In the genomic region with DNA sequence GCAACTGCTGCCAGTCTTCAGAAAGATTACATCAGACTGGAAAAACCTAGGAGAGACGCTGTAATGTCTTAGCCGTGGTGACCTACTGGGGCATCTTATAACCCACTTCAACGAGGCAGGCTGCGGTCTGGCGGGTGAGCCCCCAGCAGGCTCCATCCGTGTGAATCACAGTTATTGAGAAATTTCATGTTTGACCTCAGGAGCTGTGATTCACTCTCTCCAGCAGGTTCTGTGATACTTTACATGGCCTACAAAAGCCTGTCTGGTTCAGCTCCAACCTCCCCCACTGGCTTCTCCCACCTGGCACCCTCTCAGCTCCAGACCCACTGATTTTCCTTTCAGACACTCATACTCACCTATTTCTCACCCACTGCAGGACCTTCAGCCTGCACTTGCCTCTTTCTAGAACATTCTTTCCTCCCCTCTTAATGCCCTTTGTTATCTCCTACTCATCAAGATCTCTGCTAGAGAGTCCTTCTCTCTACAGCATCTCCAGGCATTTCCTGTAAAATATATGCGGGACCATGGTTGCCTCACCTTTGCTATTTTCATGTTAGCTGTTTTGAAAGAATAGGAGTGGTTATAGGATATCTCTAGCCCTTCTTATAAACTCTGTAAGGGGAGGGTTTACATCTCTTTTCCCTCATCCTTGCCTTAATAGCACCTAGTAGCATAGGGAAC, we compare ENCODE assay signal across 8 cellular contexts.
DNase-seq lines count a peak whose midpoint lies in the region; TF ChIP-seq lines count a peak whose summit lies in the region.
"Had no signal": no experiment of that assay in that cellular context is flagged by ENCODE, and none has a peak within 500 bp of the region (broad histone marks: within the 10 kb centered on the region; RNA-seq: fewer than 3 reads in every experiment).

No MANE protein-coding gene starts in this region.

- no peaks in the 10 kb centered on the region for H3K36me3 ChIP-seq in mesendoderm (ENCODE audit: control insufficient read depth, insufficient read depth, low read length)

- no peak overlapping the region for H3K9ac ChIP-seq in mesendoderm (ENCODE audit: low read length)

- H3K79me1 ChIP-seq in mesendoderm (ENCODE audit: low read length): no peaks in the 10 kb centered on the region

- H2BK5ac ChIP-seq in mesendoderm (ENCODE audit: low read length): no peak overlapping the region

- no peaks in the 10 kb centered on the region for H3K27me3 ChIP-seq in mesendoderm (ENCODE audit: insufficient read depth, low read length, poor library complexity)

- WGBS in mesendoderm (ENCODE audit: extremely low coverage, insufficient coverage, low lambda C conversion rate): no CpG with 5 or more reads among the region's 7 CpGs

- no peak overlapping the region for H3K18ac ChIP-seq in mesendoderm (ENCODE audit: low read length)

- no peak overlapping the region for H2BK15ac ChIP-seq in mesendoderm (replicated peaks; ENCODE audit: low read depth)

- no peak overlapping the region for H2AK5ac ChIP-seq in mesendoderm (ENCODE audit: low read length)

- H3K4me1 ChIP-seq in mesendoderm (ENCODE audit: control insufficient read depth, low read depth, low read length): no peaks in the 10 kb centered on the region

- H3K4me3 ChIP-seq in epithelial cell of esophagus (ENCODE audit: low read length): no peak overlapping the region
- no peak overlapping the region for H3K4me3 ChIP-seq in mesendoderm (ENCODE audit: low read length)

- H4K5ac ChIP-seq in mesendoderm (ENCODE audit: low read length): no peak overlapping the region

- no peak overlapping the region for H3K4ac ChIP-seq in mesendoderm (ENCODE audit: low read depth, low read length)

- no peak overlapping the region for H3K56ac ChIP-seq in mesendoderm (ENCODE audit: low read length)

- H3K23ac ChIP-seq in mesendoderm (ENCODE audit: low read length): no peak overlapping the region

- DNase-seq in H4 (ENCODE audit: low spot score) (peak; percentile 92), RPMI7951 (ENCODE audit: low read depth) (peak; percentile 88), epithelial cell of esophagus (ENCODE audit: low read depth) (peak; percentile 35), mesendoderm (no peak), activated gamma-delta T cell (lab: John Stamatoyannopoulos, UW) (no peak), HuH-7 (ENCODE audit: low spot score) (no peak)
- peak; percentile 11 for DNase-seq in stimulated activated CD4-positive, alpha-beta T cell treated with anti-CD3 and anti-CD28 coated beads, Interleukin-2, amount 100 ng/mL, for 4 hours (ENCODE audit: low read depth)
- DNase-seq: NCI-H524 treated with DMSO at 0.1 percent for 48 hours had no signal

- no peak for TF ChIP-seq CTCF in epithelial cell of esophagus (IDR thresholded peaks at IDR 0.05; ENCODE audit: insufficient read depth, low read depth, low read length, missing control alignments)

- no peak overlapping the region for H2BK120ac ChIP-seq in mesendoderm (ENCODE audit: low read depth, low read length)

- no peak overlapping the region for H3K4me2 ChIP-seq in mesendoderm (ENCODE audit: low read length)

- H4K8ac ChIP-seq in mesendoderm (ENCODE audit: low read depth, low read length): no peak overlapping the region

- no peak overlapping the region for H3K27ac ChIP-seq in mesendoderm (ENCODE audit: low read depth, low read length)

- H3K79me2 ChIP-seq in mesendoderm (ENCODE audit: control insufficient read depth, insufficient read depth, low read length): no peaks in the 10 kb centered on the region

Comparison
In these comparisons a context has a peak if more than half of its experiments do, and no peak if none do; other contexts are left out.
1. DNase-seq: peak in H4 (single experiment), RPMI7951 (single experiment), epithelial cell of esophagus (single experiment) and stimulated activated CD4-positive, alpha-beta T cell treated with anti-CD3 and anti-CD28 coated beads, Interleukin-2, amount 100 ng/mL, for 4 hours (single experiment); none in mesendoderm (single experiment), activated gamma-delta T cell (single experiment) and HuH-7 (single experiment).